1 cellular context compared by ENCODE assay signal in the genomic region with DNA sequence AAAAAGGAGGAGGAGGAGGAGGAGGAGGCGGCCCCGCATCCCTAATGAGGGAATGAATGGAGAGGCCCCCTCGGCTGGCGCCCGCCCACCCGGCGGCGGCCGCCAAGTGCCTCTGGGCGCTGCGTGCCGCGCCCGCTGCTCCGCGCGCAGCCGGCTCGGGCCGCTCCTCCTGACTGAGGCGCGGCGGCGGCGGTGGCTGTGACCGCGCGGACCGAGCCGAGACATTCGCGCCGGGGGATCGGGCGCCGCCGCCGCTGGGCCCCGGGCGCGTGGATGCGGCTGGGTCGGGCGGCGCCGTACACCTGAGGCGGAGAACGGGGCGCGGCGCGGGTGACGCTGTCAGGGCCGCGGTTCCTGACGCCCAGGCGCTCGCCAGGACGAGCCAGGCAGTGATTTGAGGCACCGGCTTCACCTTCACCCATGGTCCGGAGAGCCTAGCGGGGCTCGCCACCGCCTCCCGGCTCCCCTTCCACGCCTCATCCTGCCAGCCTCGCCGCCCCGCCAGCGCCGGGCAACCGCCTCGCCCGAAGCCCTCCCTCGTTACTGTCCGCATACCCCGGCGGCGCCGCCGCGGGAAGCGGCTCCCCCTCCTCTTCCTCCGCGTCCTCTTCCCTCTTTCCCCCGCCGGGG.
TF ChIP-seq lines count a peak whose summit lies in the region.

Gene MARK1 (plus strand): TSS at position 88 of the 630 bp plus-strand sequence. CDS start 687 bp downstream, outside the sequence.

TF ChIP-seq in GM23338, 12 proteins besides CTCF, POLR2A, EP300 and RAD21:
- TF ChIP-seq, protein P1, sequence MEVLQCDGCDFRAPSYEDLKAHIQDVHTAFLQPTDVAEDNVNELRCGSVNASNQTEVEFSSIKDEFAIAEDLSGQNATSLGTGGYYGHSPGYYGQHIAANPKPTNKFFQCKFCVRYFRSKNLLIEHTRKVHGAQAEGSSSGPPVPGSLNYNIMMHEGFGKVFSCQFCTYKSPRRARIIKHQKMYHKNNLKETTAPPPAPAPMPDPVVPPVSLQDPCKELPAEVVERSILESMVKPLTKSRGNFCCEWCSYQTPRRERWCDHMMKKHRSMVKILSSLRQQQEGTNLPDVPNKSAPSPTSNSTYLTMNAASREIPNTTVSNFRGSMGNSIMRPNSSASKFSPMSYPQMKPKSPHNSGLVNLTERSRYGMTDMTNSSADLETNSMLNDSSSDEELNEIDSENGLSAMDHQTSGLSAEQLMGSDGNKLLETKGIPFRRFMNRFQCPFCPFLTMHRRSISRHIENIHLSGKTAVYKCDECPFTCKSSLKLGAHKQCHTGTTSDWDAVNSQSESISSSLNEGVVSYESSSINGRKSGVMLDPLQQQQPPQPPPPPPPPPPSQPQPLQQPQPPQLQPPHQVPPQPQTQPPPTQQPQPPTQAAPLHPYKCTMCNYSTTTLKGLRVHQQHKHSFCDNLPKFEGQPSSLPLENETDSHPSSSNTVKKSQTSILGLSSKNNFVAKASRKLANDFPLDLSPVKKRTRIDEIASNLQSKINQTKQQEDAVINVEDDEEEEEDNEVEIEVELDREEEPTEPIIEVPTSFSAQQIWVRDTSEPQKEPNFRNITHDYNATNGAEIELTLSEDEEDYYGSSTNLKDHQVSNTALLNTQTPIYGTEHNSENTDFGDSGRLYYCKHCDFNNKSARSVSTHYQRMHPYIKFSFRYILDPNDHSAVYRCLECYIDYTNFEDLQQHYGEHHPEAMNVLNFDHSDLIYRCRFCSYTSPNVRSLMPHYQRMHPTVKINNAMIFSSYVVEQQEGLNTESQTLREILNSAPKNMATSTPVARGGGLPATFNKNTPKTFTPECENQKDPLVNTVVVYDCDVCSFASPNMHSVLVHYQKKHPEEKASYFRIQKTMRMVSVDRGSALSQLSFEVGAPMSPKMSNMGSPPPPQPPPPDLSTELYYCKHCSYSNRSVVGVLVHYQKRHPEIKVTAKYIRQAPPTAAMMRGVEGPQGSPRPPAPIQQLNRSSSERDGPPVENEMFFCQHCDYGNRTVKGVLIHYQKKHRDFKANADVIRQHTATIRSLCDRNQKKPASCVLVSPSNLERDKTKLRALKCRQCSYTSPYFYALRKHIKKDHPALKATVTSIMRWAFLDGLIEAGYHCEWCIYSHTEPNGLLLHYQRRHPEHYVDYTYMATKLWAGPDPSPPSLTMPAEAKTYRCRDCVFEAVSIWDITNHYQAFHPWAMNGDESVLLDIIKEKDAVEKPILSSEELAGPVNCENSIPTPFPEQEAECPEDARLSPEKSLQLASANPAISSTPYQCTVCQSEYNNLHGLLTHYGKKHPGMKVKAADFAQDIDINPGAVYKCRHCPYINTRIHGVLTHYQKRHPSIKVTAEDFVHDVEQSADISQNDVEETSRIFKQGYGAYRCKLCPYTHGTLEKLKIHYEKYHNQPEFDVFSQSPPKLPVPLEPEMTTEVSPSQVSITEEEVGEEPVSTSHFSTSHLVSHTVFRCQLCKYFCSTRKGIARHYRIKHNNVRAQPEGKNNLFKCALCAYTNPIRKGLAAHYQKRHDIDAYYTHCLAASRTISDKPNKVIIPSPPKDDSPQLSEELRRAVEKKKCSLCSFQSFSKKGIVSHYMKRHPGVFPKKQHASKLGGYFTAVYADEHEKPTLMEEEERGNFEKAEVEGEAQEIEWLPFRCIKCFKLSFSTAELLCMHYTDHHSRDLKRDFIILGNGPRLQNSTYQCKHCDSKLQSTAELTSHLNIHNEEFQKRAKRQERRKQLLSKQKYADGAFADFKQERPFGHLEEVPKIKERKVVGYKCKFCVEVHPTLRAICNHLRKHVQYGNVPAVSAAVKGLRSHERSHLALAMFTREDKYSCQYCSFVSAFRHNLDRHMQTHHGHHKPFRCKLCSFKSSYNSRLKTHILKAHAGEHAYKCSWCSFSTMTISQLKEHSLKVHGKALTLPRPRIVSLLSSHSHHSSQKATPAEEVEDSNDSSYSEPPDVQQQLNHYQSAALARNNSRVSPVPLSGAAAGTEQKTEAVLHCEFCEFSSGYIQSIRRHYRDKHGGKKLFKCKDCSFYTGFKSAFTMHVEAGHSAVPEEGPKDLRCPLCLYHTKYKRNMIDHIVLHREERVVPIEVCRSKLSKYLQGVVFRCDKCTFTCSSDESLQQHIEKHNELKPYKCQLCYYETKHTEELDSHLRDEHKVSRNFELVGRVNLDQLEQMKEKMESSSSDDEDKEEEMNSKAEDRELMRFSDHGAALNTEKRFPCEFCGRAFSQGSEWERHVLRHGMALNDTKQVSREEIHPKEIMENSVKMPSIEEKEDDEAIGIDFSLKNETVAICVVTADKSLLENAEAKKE (CRISPR knock-in tag; IDR thresholded peaks at IDR 0.05), result no peak
- peak; percentile 61 for TF ChIP-seq POLR2AphosphoS5 (IDR thresholded peaks at IDR 0.05; ENCODE audit: low read depth)
- no peak for TF ChIP-seq CREB1 (CRISPR knock-in tag; IDR thresholded peaks at IDR 0.05; ENCODE audit: low read depth)
- TF ChIP-seq NANOG (IDR thresholded peaks at IDR 0.05; ENCODE audit: borderline replicate concordance), result no peak
- TF ChIP-seq JUNB (IDR thresholded peaks at IDR 0.05; ENCODE audit: unreplicated experiment), result no peak
- TF ChIP-seq EZH2phosphoT487 (IDR thresholded peaks at IDR 0.05; ENCODE audit: unreplicated experiment), result no peak
